In genomic region chr1:243807346-243807745, GRCh38 we compare ENCODE assay signal across 7 cellular contexts. TPM values are rescaled to one million over a fixed set of nuclear protein-coding genes. Genes with fewer than 3 reads are reported as not detected.
DNase-seq lines count a peak whose midpoint lies in the region; ATAC-seq lines count a peak whose summit lies in the region.
"Not testable (repeated sequence)": the region's sequence is repeated elsewhere in the genome, so short reads cannot be mapped to it uniquely, and the experiment has no call there.

No MANE protein-coding gene starts in this region.

- H3K9me3 Mint-ChIP-seq in activated T-helper 17 cell treated with anti-CD3 and anti-CD28 coated beads, Interleukin-2, amount 50 U/mL, for 72 hours; activated naive CD4-positive, alpha-beta T cell treated with anti-CD3 and anti-CD28 coated beads, Interleukin-2, amount 50 U/mL, for 24 hours; effector memory CD8-positive, alpha-beta T cell; stimulated activated effector memory CD8-positive, alpha-beta T cell treated with anti-CD3 and anti-CD28 coated beads, Interleukin-12 subunit alpha, Interleukin-12 subunit beta, amount 100 ng/mL, for 72 hours: not testable (repeated sequence)

- not testable (repeated sequence) for H3K27me3 Mint-ChIP-seq in T-helper 17 cell; activated T-helper 17 cell treated with anti-CD3 and anti-CD28 coated beads, Interleukin-2, amount 50 U/mL, for 72 hours; activated naive CD4-positive, alpha-beta T cell treated with anti-CD3 and anti-CD28 coated beads, Interleukin-2, amount 50 U/mL, for 24 hours; effector memory CD8-positive, alpha-beta T cell

- peak overlapping the region; percentile 28 for H3K4me3 Mint-ChIP-seq in T-helper 17 cell
- peak overlapping the region; percentile 47 for H3K4me3 Mint-ChIP-seq in activated T-helper 17 cell treated with anti-CD3 and anti-CD28 coated beads, Interleukin-2, amount 50 U/mL, for 72 hours
- H3K4me3 Mint-ChIP-seq in activated naive CD4-positive, alpha-beta T cell treated with anti-CD3 and anti-CD28 coated beads, Interleukin-2, amount 50 U/mL, for 24 hours, result peak overlapping the region; percentile 66
- H3K4me3 Mint-ChIP-seq in effector memory CD8-positive, alpha-beta T cell; stimulated activated effector memory CD8-positive, alpha-beta T cell treated with anti-CD3 and anti-CD28 coated beads, Interleukin-12 subunit alpha, Interleukin-12 subunit beta, amount 100 ng/mL, for 72 hours: not testable (repeated sequence)

- ATAC-seq in T-helper 17 cell; activated T-helper 17 cell treated with anti-CD3 and anti-CD28 coated beads, Interleukin-2, amount 50 U/mL, for 72 hours (replicated peaks); effector memory CD8-positive, alpha-beta T cell (replicated peaks); stimulated activated effector memory CD8-positive, alpha-beta T cell treated with anti-CD3 and anti-CD28 coated beads, Interleukin-12 subunit alpha, Interleukin-12 subunit beta, amount 100 ng/mL, for 72 hours: not testable (repeated sequence)

- H3K36me3 Mint-ChIP-seq in T-helper 17 cell (ENCODE audit: low read depth), result peaks cover 10% of the 10 kb centered on the region
- peaks cover 12% of the 10 kb centered on the region for H3K36me3 Mint-ChIP-seq in activated T-helper 17 cell treated with anti-CD3 and anti-CD28 coated beads, Interleukin-2, amount 50 U/mL, for 72 hours (ENCODE audit: low read depth)
- peaks cover 24% of the 10 kb centered on the region for H3K36me3 Mint-ChIP-seq in activated naive CD4-positive, alpha-beta T cell treated with anti-CD3 and anti-CD28 coated beads, Interleukin-2, amount 50 U/mL, for 24 hours
- H3K36me3 Mint-ChIP-seq in effector memory CD8-positive, alpha-beta T cell (ENCODE audit: insufficient read depth); stimulated activated effector memory CD8-positive, alpha-beta T cell treated with anti-CD3 and anti-CD28 coated beads, Interleukin-12 subunit alpha, Interleukin-12 subunit beta, amount 100 ng/mL, for 72 hours: not testable (repeated sequence)

- peaks cover 60% of the 10 kb centered on the region for H3K4me1 Mint-ChIP-seq in T-helper 17 cell
- peaks cover 43% of the 10 kb centered on the region for H3K4me1 Mint-ChIP-seq in activated T-helper 17 cell treated with anti-CD3 and anti-CD28 coated beads, Interleukin-2, amount 50 U/mL, for 72 hours
- H3K4me1 Mint-ChIP-seq in activated naive CD4-positive, alpha-beta T cell treated with anti-CD3 and anti-CD28 coated beads, Interleukin-2, amount 50 U/mL, for 24 hours, result peaks cover 81% of the 10 kb centered on the region
- peaks cover 54 to 70% of the 10 kb centered on the region in 2 donors for H3K4me1 Mint-ChIP-seq in effector memory CD8-positive, alpha-beta T cell (ENCODE audit: low read depth in 2 of 2)
- peaks cover 66% of the 10 kb centered on the region for H3K4me1 Mint-ChIP-seq in stimulated activated effector memory CD8-positive, alpha-beta T cell treated with anti-CD3 and anti-CD28 coated beads, Interleukin-12 subunit alpha, Interleukin-12 subunit beta, amount 100 ng/mL, for 72 hours

- in situ Hi-C loops in Caki2 (cut with HindIII; ENCODE audit: low pct_unique_long_range_greater_than_20kb, low sequenced_read_pairs), result not testable (repeated sequence)

- peak overlapping the region; percentile 78 for H3K27ac Mint-ChIP-seq in T-helper 17 cell
- H3K27ac Mint-ChIP-seq in activated T-helper 17 cell treated with anti-CD3 and anti-CD28 coated beads, Interleukin-2, amount 50 U/mL, for 72 hours, result peak overlapping the region; percentile 11
- H3K27ac Mint-ChIP-seq in activated naive CD4-positive, alpha-beta T cell treated with anti-CD3 and anti-CD28 coated beads, Interleukin-2, amount 50 U/mL, for 24 hours, result peak overlapping the region; percentile 20
- peak overlapping the region; percentile 30 to 73 for H3K27ac Mint-ChIP-seq in effector memory CD8-positive, alpha-beta T cell
- peak overlapping the region; percentile 30 for H3K27ac Mint-ChIP-seq in stimulated activated effector memory CD8-positive, alpha-beta T cell treated with anti-CD3 and anti-CD28 coated beads, Interleukin-12 subunit alpha, Interleukin-12 subunit beta, amount 100 ng/mL, for 72 hours

- H3K9me3 ChIP-seq in T-helper 17 cell (ENCODE audit: control insufficient read depth, low read length, poor library complexity, severe bottlenecking), result not testable (repeated sequence)

- DNase-seq in Caki2 (ENCODE audit: low read depth), result peak; percentile 12
- not testable (repeated sequence) for DNase-seq in T-helper 17 cell; effector memory CD8-positive, alpha-beta T cell; stimulated activated effector memory CD8-positive, alpha-beta T cell treated with anti-CD3 and anti-CD28 coated beads, Interleukin-12 subunit alpha, Interleukin-12 subunit beta, amount 100 ng/mL, for 72 hours (ENCODE audit: low spot score in 2 of 2)
- DNase-seq in activated T-cell treated with anti-CD3 and anti-CD28 coated beads, Interleukin-2, amount 50 U/mL, for 1 hour, result peak; percentile 49

RNA-seq across cellular contexts. Expression of gene AKT3, which starts 42.7 kb away (rescaled TPM):
- total RNA-seq in Caki2 (2014; rRNA removed; shearing (Covaris generic); ENCODE audit: low replicate concordance), result 22.9 and 31.3 TPM in 2 replicates
- total RNA-seq in T-helper 17 cell, result 100 to 1,000 TPM in 1 of 2 donors, 10 to 100 TPM in 1; 96.0 to 103 TPM
- 10 to 100 TPM; 32.2 to 53.2 TPM for total RNA-seq in activated T-helper 17 cell treated with anti-CD3 and anti-CD28 coated beads, Interleukin-2, amount 50 U/mL, for 72 hours

Comparison
In these comparisons a context has a peak if more than half of its experiments do, and no peak if none do; other contexts are left out.
1. H3K27ac Mint-ChIP-seq: peak in every context shown above with its lines; median percentile 78 in T-helper 17 cell; 52 in effector memory CD8-positive, alpha-beta T cell; 30 in stimulated activated effector memory CD8-positive, alpha-beta T cell treated with anti-CD3 and anti-CD28 coated beads, Interleukin-12 subunit alpha, Interleukin-12 subunit beta, amount 100 ng/mL, for 72 hours; 20 in activated naive CD4-positive, alpha-beta T cell treated with anti-CD3 and anti-CD28 coated beads, Interleukin-2, amount 50 U/mL, for 24 hours; 11 in activated T-helper 17 cell treated with anti-CD3 and anti-CD28 coated beads, Interleukin-2, amount 50 U/mL, for 72 hours.